Comparison of ENCODE assay signal across 1 cellular context in the genomic region with DNA sequence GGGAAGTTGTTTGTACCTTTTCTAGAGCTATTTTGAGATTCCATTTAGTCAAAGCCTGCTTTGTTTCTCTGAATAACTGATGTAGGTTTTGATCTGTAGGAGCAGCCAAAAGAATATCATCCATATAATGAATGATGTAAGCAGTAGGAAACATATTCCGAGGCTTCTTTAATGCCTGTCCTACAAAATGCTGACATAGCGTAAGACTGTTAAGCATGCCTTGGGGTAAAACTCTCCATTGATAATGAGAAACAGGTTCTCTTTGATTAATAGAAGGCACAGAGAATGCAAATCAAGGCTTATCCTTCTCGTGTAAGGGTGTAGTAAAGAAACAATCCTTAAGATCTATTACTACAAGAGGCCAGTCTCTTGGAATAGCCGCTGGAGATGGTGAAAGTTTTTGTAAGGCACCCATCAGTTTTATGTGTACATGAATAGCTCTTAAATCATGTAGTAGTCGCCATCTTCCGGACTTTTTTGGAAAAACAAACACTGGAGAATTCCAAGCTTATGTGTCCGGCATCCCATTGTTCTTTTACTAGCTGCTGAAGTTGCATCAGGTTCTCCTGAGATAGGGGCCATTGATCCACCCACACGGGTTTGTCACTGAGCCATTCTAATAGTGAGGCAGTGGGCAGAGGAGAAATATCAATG.
TF ChIP-seq lines count a peak whose summit lies in the region.

No MANE protein-coding gene starts in this region.

TF ChIP-seq in endothelial cell of umbilical vein, 7 proteins besides CTCF, POLR2A, EP300 and RAD21:
- TF ChIP-seq POLR2AphosphoS5 (IDR thresholded peaks at IDR 0.05; ENCODE audit: insufficient read depth, low read depth, low read length) (no peak), GATA2 (IDR thresholded peaks at IDR 0.05; ENCODE audit: insufficient read depth, insufficient read length, low read depth, low read length) (no peak), JUN (IDR thresholded peaks at IDR 0.05; ENCODE audit: borderline replicate concordance, insufficient read depth, insufficient read length, low read depth) (no peak), EZH2 (IDR thresholded peaks at IDR 0.05; ENCODE audit: borderline replicate concordance, low read depth, low read length, severe bottlenecking) (no peak), FOS (IDR thresholded peaks at IDR 0.05; ENCODE audit: borderline replicate concordance, insufficient read depth, low read length) (no peak), MYC (IDR thresholded peaks at IDR 0.05; ENCODE audit: low read depth, low read length) (no peak)
- TF ChIP-seq, protein P1, sequence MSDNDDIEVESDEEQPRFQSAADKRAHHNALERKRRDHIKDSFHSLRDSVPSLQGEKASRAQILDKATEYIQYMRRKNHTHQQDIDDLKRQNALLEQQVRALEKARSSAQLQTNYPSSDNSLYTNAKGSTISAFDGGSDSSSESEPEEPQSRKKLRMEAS (IDR thresholded peaks at IDR 0.05; ENCODE audit: insufficient read depth, insufficient read length): no peak
TF ChIP-seq in endothelial cell of umbilical vein: peak in this region for 0.
